18 cellular contexts compared by ENCODE assay signal in the genomic region with DNA sequence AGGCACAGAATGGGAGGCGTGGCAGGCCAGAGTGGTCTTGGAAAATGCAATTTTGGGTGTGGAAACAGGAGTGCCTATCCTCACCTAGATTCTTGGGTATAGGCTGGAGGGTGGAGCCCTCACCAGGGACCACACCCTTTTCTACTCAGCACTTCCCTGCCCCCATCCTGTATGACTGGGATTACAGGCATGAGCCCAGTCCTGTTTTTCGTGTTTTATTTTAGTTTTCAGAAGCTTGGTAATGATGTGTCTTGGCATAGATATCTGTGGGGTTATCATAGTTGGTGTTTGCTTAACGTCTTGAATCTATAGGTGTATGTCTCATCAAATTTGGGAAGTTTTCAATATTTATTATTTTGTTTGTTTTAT.
DNase-seq lines count a peak whose midpoint lies in the region; ATAC-seq, FAIRE-seq and TF ChIP-seq lines count a peak whose summit lies in the region.
"Had no signal": no experiment of that assay in that cellular context is flagged by ENCODE, and none has a peak within 500 bp of the region (broad histone marks: within the 10 kb centered on the region; RNA-seq: fewer than 3 reads in every experiment).

No MANE protein-coding gene starts in this region.

- POLR2A ChIA-PET in MCF 10A (lab: Yijun Ruan, JAX): no interaction called here

- no peak overlapping the region for H3K4me2 ChIP-seq in mammary epithelial cell (ENCODE audit: insufficient read depth, low read depth, low read length)
- H3K4me2 ChIP-seq: BLaER1 had no signal

- H3K79me2 ChIP-seq in mammary epithelial cell (ENCODE audit: insufficient read depth, low read length): no peaks in the 10 kb centered on the region

- no peak overlapping the region for H3K9ac ChIP-seq in mammary epithelial cell (ENCODE audit: insufficient read depth, low read length)
- H3K9ac ChIP-seq: BLaER1 had no signal

- H3K27ac ChIP-seq in mammary epithelial cell (ENCODE audit: insufficient read depth, low read depth, low read length) (no peak overlapping the region), RWPE2 (ENCODE audit: poor library complexity, severe bottlenecking) (no peak overlapping the region)
- H3K27ac ChIP-seq: BLaER1 had no signal

- H3K27me3 Mint-ChIP-seq in MCF 10A (ENCODE audit: insufficient read depth, unreplicated experiment): no peaks in the 10 kb centered on the region
- H3K27me3 Mint-ChIP-seq: CD8-positive, alpha-beta memory T cell had no signal

- CTCF ChIA-PET in mammary epithelial cell (lab: Charles Lee; ENCODE audit: low non-redundant PET) (no interaction called here), MCF 10A (lab: Yijun Ruan, JAX) (no interaction called here)

- FAIRE-seq in H54 (lab: Jason Lieb, UNC): no peak

- dilution Hi-C loops in mammary epithelial cell (cut with HindIII; ENCODE audit: low sequenced_read_pairs): no loop called here

- H3K4me3 Mint-ChIP-seq in MCF 10A (ENCODE audit: unreplicated experiment): no peak overlapping the region
- H3K4me3 Mint-ChIP-seq: CD8-positive, alpha-beta memory T cell; IgD-negative memory B cell had no signal

- no peak for TF ChIP-seq CTCF in mammary epithelial cell (conservative IDR thresholded peaks at IDR 0.05 in 1 of 2, IDR thresholded peaks at IDR 0.05 in 1 of 2; ENCODE audit: extremely low read depth in 1 of 2, insufficient read depth in 1 of 2, low read depth in 1 of 2, low read length in 2 of 2)
- TF ChIP-seq CTCF in MCF 10A (IDR thresholded peaks at IDR 0.05; ENCODE audit: unreplicated experiment): no peak
- no peak for TF ChIP-seq CTCF in RWPE2 (IDR thresholded peaks at IDR 0.05; ENCODE audit: poor library complexity, severe bottlenecking)

- DNase-seq in mammary epithelial cell (peak; percentile 43), MCF 10A (ENCODE audit: unreplicated experiment) (no peak), RWPE2 (ENCODE audit: low spot score) (no peak), H54 (ENCODE audit: insufficient read length, low spot score) (no peak), T-helper 2 cell (no peak)
- DNase-seq in stimulated activated CD4-positive, alpha-beta T cell treated with anti-CD3 and anti-CD28 coated beads, Interleukin-4, amount 100 ng/mL, for 4 hours: no peak
- DNase-seq: 8988T, AML-193, Caco-2, DMS53, GF-D8, GOT3, HCEC 1CT had no signal

- H3K4me1 ChIP-seq in mammary epithelial cell (ENCODE audit: insufficient read depth, low read length): peaks cover 20% of the 10 kb centered on the region
- H3K4me1 ChIP-seq in RWPE2 (ENCODE audit: insufficient read depth, poor library complexity, severe bottlenecking): peaks cover 20% of the 10 kb centered on the region
- H3K4me1 ChIP-seq: BLaER1 had no signal

- in situ Hi-C loops in mammary epithelial cell (cut with MboI; ENCODE audit: low sequenced_read_pairs in 2 of 2): no loop called here

- H3K4me3 ChIP-seq in mammary epithelial cell (replicated peaks in 1 of 3; ENCODE audit: insufficient read depth in 1 of 3, low read depth in 2 of 3, low read length in 3 of 3): no peak overlapping the region
- H3K4me3 ChIP-seq in RWPE2 (ENCODE audit: severe bottlenecking): no peak overlapping the region
- H3K4me3 ChIP-seq: BLaER1 had no signal

- ATAC-seq in RWPE2 (ENCODE audit: low read depth) (peak; percentile 64), esophagus mucosa (peak; percentile 98), GM19023 (IDR thresholded peaks at IDR 0.05; ENCODE audit: unreplicated experiment) (no peak)

- H4K20me1 ChIP-seq in mammary epithelial cell (ENCODE audit: insufficient read depth, low read length): no peaks in the 10 kb centered on the region
- H4K20me1 ChIP-seq: BLaER1 had no signal

- BruUV-seq in mammary epithelial cell (replicated peaks; lab: Mats Ljungman, UMichigan): no TSS peak
- BruUV-seq in MCF 10A (replicated peaks; lab: Mats Ljungman, UMichigan): no TSS peak

- peaks cover 7% of the 10 kb centered on the region for H3K4me1 Mint-ChIP-seq in MCF 10A (ENCODE audit: insufficient read depth, unreplicated experiment)
- H3K4me1 Mint-ChIP-seq: CD8-positive, alpha-beta memory T cell had no signal

- H3K36me3 Mint-ChIP-seq in MCF 10A (ENCODE audit: insufficient read depth, unreplicated experiment): no peaks in the 10 kb centered on the region

- WGBS in mammary epithelial cell (ENCODE audit: low coverage, missing lambda C conversion rate): 82% methylated on average over 3 of the region's 3 CpGs

- H3K36me3 ChIP-seq in mammary epithelial cell (ENCODE audit: insufficient read depth, low read length) (no peaks in the 10 kb centered on the region), RWPE2 (ENCODE audit: low read depth) (no peaks in the 10 kb centered on the region)
- H3K36me3 ChIP-seq: BLaER1 had no signal

- intact Hi-C loops in mammary epithelial cell (cut with micrococcal nuclease) (no loop called here), MCF 10A (cut with micrococcal nuclease) (no loop called here)

- no peaks in the 10 kb centered on the region for H3K9me3 Mint-ChIP-seq in MCF 10A (ENCODE audit: unreplicated experiment)
- H3K9me3 Mint-ChIP-seq: CD8-positive, alpha-beta memory T cell had no signal

- H3K9me3 ChIP-seq in mammary epithelial cell (replicated peaks; ENCODE audit: insufficient read depth, low read length) (no peaks in the 10 kb centered on the region), RWPE2 (ENCODE audit: severe bottlenecking) (no peaks in the 10 kb centered on the region)
- H3K9me3 ChIP-seq: Caco-2 had no signal

- H3K27me3 ChIP-seq in mammary epithelial cell (ENCODE audit: insufficient read depth, low read length): no peaks in the 10 kb centered on the region
- H3K27me3 ChIP-seq in RWPE2 (ENCODE audit: insufficient read depth, poor library complexity, severe bottlenecking): no peaks in the 10 kb centered on the region
- H3K27me3 ChIP-seq: BLaER1 had no signal

- no peak overlapping the region for H2AFZ ChIP-seq in mammary epithelial cell (ENCODE audit: low read depth, low read length)

- H3K27ac Mint-ChIP-seq in MCF 10A (ENCODE audit: low read depth, unreplicated experiment): no peak overlapping the region

- no peak for TF ChIP-seq POLR2A in H54 (IDR thresholded peaks at IDR 0.05; ENCODE audit: low read depth, low read length)
